ENCODE assay signal across 26 cellular contexts in the genomic region with DNA sequence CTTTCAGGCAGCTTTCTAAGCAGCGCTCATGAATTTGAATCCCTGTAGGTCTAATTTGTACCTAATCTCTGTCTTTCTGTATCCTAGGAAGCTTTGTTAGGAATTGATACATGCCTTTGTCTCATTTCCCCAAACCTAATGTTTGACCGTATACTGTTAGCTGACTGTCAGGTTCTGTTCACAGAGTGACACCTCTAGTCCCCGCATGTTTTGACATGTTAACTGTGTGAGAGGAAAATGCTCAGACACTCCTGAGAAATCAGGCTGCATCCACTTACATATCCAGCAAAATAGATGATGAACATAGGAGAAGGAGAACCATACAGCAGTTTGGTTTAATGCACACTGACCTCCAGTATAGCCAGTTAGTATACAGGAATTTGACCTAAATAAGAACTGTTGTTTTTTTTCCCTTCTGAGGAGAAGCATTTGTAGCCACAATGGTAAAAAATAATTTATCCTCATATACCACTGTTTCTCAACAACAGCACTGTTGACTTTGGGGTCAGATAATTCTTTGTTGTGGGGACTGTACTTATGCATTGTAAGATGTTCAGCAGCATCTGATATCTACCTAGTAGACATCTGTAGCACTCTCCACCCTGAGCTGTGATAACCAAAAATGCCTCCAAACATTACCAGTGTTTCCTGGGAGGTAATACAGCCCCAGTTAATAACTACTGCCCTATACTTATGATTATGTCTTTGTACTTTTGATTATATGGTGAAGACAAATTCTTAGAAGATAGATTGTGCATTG.
DNase-seq lines count a peak whose midpoint lies in the region; ATAC-seq, FAIRE-seq and TF ChIP-seq lines count a peak whose summit lies in the region.
"Had no signal": no experiment of that assay in that cellular context is flagged by ENCODE, and none has a peak within 500 bp of the region (broad histone marks: within the 10 kb centered on the region; RNA-seq: fewer than 3 reads in every experiment).

No MANE protein-coding gene starts in this region.

- H3K4me1 Mint-ChIP-seq in effector memory CD8-positive, alpha-beta T cell (ENCODE audit: low read depth in 2 of 2) = peaks cover 32 to 56% of the 10 kb centered on the region in 2 donors
- H3K4me1 Mint-ChIP-seq in natural killer cell = peaks cover 55 to 72% of the 10 kb centered on the region in 2 donors
- H3K4me1 Mint-ChIP-seq: CD14-positive monocyte had no signal

- H3K9me3 Mint-ChIP-seq in effector memory CD8-positive, alpha-beta T cell = no peaks in the 10 kb centered on the region
- no peaks in the 10 kb centered on the region for H3K9me3 Mint-ChIP-seq in natural killer cell
- H3K9me3 Mint-ChIP-seq: CD14-positive monocyte; CD8-positive, alpha-beta memory T cell had no signal

- H3K36me3 ChIP-seq in colonic mucosa = no peaks in the 10 kb centered on the region
- H3K36me3 ChIP-seq: BE2C had no signal

- H3K36me3 Mint-ChIP-seq in effector memory CD8-positive, alpha-beta T cell (ENCODE audit: insufficient read depth) = no peaks in the 10 kb centered on the region
- H3K36me3 Mint-ChIP-seq in natural killer cell = no peaks in the 10 kb centered on the region

- FAIRE-seq in H54 (lab: Jason Lieb, UNC) = peak; percentile 20
- FAIRE-seq: GM12891, HepG2 had no signal

- H3K4me3 Mint-ChIP-seq in effector memory CD8-positive, alpha-beta T cell = no peak overlapping the region
- H3K4me3 Mint-ChIP-seq in natural killer cell = peak overlapping the region; percentile 76
- H3K4me3 Mint-ChIP-seq: CD14-positive monocyte; CD8-positive, alpha-beta memory T cell had no signal

- ATAC-seq in effector memory CD8-positive, alpha-beta T cell (replicated peaks) = peak; percentile 56
- peak; percentile 65 to 67 (median 66) for ATAC-seq in natural killer cell
- ATAC-seq: HepG2, Right ventricle myocardium inferior had no signal

- no peak overlapping the region for H3K4me3 ChIP-seq in colonic mucosa
- H3K4me3 ChIP-seq: PC-9, SJCRH30 had no signal

- TF ChIP-seq CTCF in natural killer cell (IDR thresholded peaks at IDR 0.05) (no peak), colonic mucosa (IDR thresholded peaks at IDR 0.05) (no peak)

- no peaks in the 10 kb centered on the region for H3K9me3 ChIP-seq in colonic mucosa
- H3K9me3 ChIP-seq: BE2C, SJCRH30 had no signal

- no peak for DNase-seq in H54 (ENCODE audit: insufficient read length, low spot score)
- peak; percentile 52 for DNase-seq in NCI-H2227 (lab: John Stamatoyannopoulos, UW; ENCODE audit: unreplicated experiment)
- DNase-seq in effector memory CD8-positive, alpha-beta T cell = no peak
- DNase-seq in natural killer cell = no peak
- no peak for DNase-seq in colonic mucosa
- no peak for DNase-seq in nucleus accumbens (lab: John Stamatoyannopoulos, UW)
- DNase-seq in NCI-H1436 (lab: John Stamatoyannopoulos, UW) = no peak
- DNase-seq in HuH-7 (ENCODE audit: low spot score) = no peak
- DNase-seq: ACHN; BE2C; CD8-positive, alpha-beta memory T cell; DMS 273 treated with DMSO at 0.1 percent for 48 hours; DMS79; GF-D8; GOT3; KG1; MM.1S; NCI-H1694 treated with DMSO at 0.1 percent for 48 hours; NCI-H2081 treated with DMSO at 0.1 percent for 48 hours; NCI-H526 treated with DMSO at 0.1 percent for 48 hours; PC-9; SJCRH30 had no signal

- no peaks in the 10 kb centered on the region for H3K4me1 ChIP-seq in colonic mucosa

- intact Hi-C loops in natural killer cell (cut with micrococcal nuclease) (no loop called here), colonic mucosa (cut with DNase I) (no loop called here)

- no peak for TF ChIP-seq POLR2A in H54 (IDR thresholded peaks at IDR 0.05; ENCODE audit: low read depth, low read length)

- H3K9ac ChIP-seq in colonic mucosa (ENCODE audit: low read depth in 2 of 2, low read length in 2 of 2) = no peak overlapping the region

- no peaks in the 10 kb centered on the region for H3K27me3 Mint-ChIP-seq in effector memory CD8-positive, alpha-beta T cell
- no peaks in the 10 kb centered on the region for H3K27me3 Mint-ChIP-seq in natural killer cell (ENCODE audit: low read depth in 2 of 2)
- H3K27me3 Mint-ChIP-seq: CD8-positive, alpha-beta memory T cell had no signal

- no peak overlapping the region for H3K27ac ChIP-seq in colonic mucosa
- H3K27ac ChIP-seq: PC-9, SJCRH30 had no signal

- no peak overlapping the region for H3K27ac Mint-ChIP-seq in effector memory CD8-positive, alpha-beta T cell
- H3K27ac Mint-ChIP-seq in natural killer cell = peak overlapping the region; percentile 92
- H3K27ac Mint-ChIP-seq: CD14-positive monocyte had no signal

- H3K27me3 ChIP-seq in colonic mucosa = no peaks in the 10 kb centered on the region
- H3K27me3 ChIP-seq: BE2C, SJCRH30 had no signal

Comparison
In these comparisons a context has a peak if more than half of its experiments do, and no peak if none do; other contexts are left out.
1. H3K27ac Mint-ChIP-seq: peak in natural killer cell (2 of 2); none in effector memory CD8-positive, alpha-beta T cell (0 of 2).